9 cellular contexts compared by ENCODE assay signal in genomic region chr17:33204701-33205100, GRCh38.
"Had no signal": no experiment of that assay in that cellular context is flagged by ENCODE, and none has a peak within 500 bp of the region (broad histone marks: within the 10 kb centered on the region; RNA-seq: fewer than 3 reads in every experiment).

No MANE protein-coding gene starts in this region.

- H3K9me3 Mint-ChIP-seq: GM23338, H9 had no signal

- H3K4me1 ChIP-seq: HAP-1 had no signal

- H3K4me3 Mint-ChIP-seq: GM23338, H9, HFFc6 had no signal

- ATAC-seq: GM23338, HCT116 had no signal

- H3K27ac ChIP-seq: GM23248 had no signal

- DNase-seq: GM23248, GOT3, H7, HCEC 1CT, HFFc6 had no signal

- H3K36me3 ChIP-seq: HAP-1 had no signal

- H3K9me3 ChIP-seq: HAP-1 had no signal

- H3K4me3 ChIP-seq: GM23248, GM23338, HAP-1 had no signal

- H3K27ac Mint-ChIP-seq: GM23338, H9, HFFc6 had no signal
